In genomic region chr5:178417391-178417811, GRCh38 we compare ENCODE assay signal across 1 cellular context.
TF ChIP-seq lines count a peak whose summit lies in the region.

No MANE protein-coding gene starts in this region.

TF ChIP-seq in K562, 482 proteins besides CTCF, POLR2A, EP300 and RAD21 (continued from another document and continues in another):
- no peak for TF ChIP-seq ATF2 (CRISPR knock-in tag; IDR thresholded peaks at IDR 0.05)
- TF ChIP-seq NFRKB (IDR thresholded peaks at IDR 0.05; ENCODE audit: low read depth), result no peak
- TF ChIP-seq XRCC3 (IDR thresholded peaks at IDR 0.05), result no peak
- TF ChIP-seq ZNF311 (CRISPR knock-in tag; IDR thresholded peaks at IDR 0.05), result peak; percentile 48; the same call in 1 of the 2 replicates
- TF ChIP-seq ZNF551 (CRISPR knock-in tag; IDR thresholded peaks at IDR 0.05), result no peak
- no peak for TF ChIP-seq NR2C2 (CRISPR knock-in tag; IDR thresholded peaks at IDR 0.05)
- no peak for TF ChIP-seq NR2C2 (tag; IDR thresholded peaks at IDR 0.05)
- TF ChIP-seq, protein P1, sequence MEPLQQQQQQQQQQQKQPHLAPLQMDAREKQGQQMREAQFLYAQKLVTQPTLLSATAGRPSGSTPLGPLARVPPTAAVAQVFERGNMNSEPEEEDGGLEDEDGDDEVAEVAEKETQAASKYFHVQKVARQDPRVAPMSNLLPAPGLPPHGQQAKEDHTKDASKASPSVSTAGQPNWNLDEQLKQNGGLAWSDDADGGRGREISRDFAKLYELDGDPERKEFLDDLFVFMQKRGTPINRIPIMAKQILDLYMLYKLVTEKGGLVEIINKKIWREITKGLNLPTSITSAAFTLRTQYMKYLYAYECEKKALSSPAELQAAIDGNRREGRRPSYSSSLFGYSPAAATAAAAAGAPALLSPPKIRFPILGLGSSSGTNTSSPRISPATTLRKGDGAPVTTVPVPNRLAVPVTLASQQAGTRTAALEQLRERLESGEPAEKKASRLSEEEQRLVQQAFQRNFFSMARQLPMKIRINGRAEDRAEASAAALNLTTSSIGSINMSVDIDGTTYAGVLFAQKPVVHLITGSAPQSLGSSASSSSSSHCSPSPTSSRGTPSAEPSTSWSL (CRISPR knock-in tag; IDR thresholded peaks at IDR 0.05; ENCODE audit: borderline replicate concordance), result no peak
- TF ChIP-seq PRPF4 (IDR thresholded peaks at IDR 0.05; ENCODE audit: insufficient read depth, low read depth, low read length, poor library complexity, severe bottlenecking), result no peak
- TF ChIP-seq ETV1 (tag; conservative IDR thresholded peaks at IDR 0.05; ENCODE audit: low read depth), result peak; percentile 70
- TF ChIP-seq ZNF277 (CRISPR knock-in tag; IDR thresholded peaks at IDR 0.05; ENCODE audit: borderline replicate concordance), result no peak
- no peak for TF ChIP-seq TEAD2 (tag; IDR thresholded peaks at IDR 0.05)
- no peak for TF ChIP-seq KLF13 (tag; IDR thresholded peaks at IDR 0.05; ENCODE audit: borderline replicate concordance, low read depth)
- TF ChIP-seq, protein P2, sequence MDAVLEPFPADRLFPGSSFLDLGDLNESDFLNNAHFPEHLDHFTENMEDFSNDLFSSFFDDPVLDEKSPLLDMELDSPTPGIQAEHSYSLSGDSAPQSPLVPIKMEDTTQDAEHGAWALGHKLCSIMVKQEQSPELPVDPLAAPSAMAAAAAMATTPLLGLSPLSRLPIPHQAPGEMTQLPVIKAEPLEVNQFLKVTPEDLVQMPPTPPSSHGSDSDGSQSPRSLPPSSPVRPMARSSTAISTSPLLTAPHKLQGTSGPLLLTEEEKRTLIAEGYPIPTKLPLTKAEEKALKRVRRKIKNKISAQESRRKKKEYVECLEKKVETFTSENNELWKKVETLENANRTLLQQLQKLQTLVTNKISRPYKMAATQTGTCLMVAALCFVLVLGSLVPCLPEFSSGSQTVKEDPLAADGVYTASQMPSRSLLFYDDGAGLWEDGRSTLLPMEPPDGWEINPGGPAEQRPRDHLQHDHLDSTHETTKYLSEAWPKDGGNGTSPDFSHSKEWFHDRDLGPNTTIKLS (IDR thresholded peaks at IDR 0.05; ENCODE audit: borderline replicate concordance, low read depth), result no peak
- no peak for TF ChIP-seq SP2 (IDR thresholded peaks at IDR 0.05; ENCODE audit: extremely low read depth, low read depth, low read length, poor library complexity, severe bottlenecking)
- TF ChIP-seq SMAD2 (IDR thresholded peaks at IDR 0.05; ENCODE audit: low read depth, low read length), result no peak
- no peak for TF ChIP-seq XRCC5 (IDR thresholded peaks at IDR 0.05; ENCODE audit: low read depth, low read length)
- no peak for TF ChIP-seq SRSF9 (IDR thresholded peaks at IDR 0.05; ENCODE audit: borderline replicate concordance, low read depth, low read length)
- TF ChIP-seq MCM7 (IDR thresholded peaks at IDR 0.05), result no peak
- peak in 1 of 2 experiments; percentile 57; a peak in 3 of 4 replicates for TF ChIP-seq MAZ (CRISPR knock-in tag; conservative IDR thresholded peaks at IDR 0.05 in 1 of 2, IDR thresholded peaks at IDR 0.05 in 1 of 2)
- no peak for TF ChIP-seq BHLHE40 (IDR thresholded peaks at IDR 0.05; ENCODE audit: low read length)
- TF ChIP-seq, protein P3, sequence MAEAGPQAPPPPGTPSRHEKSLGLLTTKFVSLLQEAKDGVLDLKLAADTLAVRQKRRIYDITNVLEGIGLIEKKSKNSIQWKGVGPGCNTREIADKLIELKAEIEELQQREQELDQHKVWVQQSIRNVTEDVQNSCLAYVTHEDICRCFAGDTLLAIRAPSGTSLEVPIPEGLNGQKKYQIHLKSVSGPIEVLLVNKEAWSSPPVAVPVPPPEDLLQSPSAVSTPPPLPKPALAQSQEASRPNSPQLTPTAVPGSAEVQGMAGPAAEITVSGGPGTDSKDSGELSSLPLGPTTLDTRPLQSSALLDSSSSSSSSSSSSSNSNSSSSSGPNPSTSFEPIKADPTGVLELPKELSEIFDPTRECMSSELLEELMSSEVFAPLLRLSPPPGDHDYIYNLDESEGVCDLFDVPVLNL (CRISPR knock-in tag; IDR thresholded peaks at IDR 0.05; ENCODE audit: low read depth), result no peak
- no peak for TF ChIP-seq MEF2A (IDR thresholded peaks at IDR 0.05; ENCODE audit: control insufficient read depth, low read depth, low read length)
- peak; percentile 62; the same call in 1 of the 2 replicates for TF ChIP-seq CC2D1A (IDR thresholded peaks at IDR 0.05)
- TF ChIP-seq NCOA1 (IDR thresholded peaks at IDR 0.05; ENCODE audit: low read depth), result peak; percentile 57; the same call in 1 of the 2 replicates
- no peak for TF ChIP-seq U2AF1 (optimal IDR thresholded peaks at IDR 0.05; ENCODE audit: low read depth, low read length)
- no peak for TF ChIP-seq MXI1 (IDR thresholded peaks at IDR 0.05; ENCODE audit: low read depth, low read length)
- TF ChIP-seq TBL1XR1 (IDR thresholded peaks at IDR 0.05; ENCODE audit: low read length in 2 of 2), result peak in 1 of 2 experiments; percentile 97; a peak in 2 of 4 replicates
- TF ChIP-seq HINFP (tag; conservative IDR thresholded peaks at IDR 0.05; ENCODE audit: low read depth), result no peak
- TF ChIP-seq SNAPC5 (CRISPR knock-in tag; IDR thresholded peaks at IDR 0.05), result no peak
- 0 out of 2 replicates have a peak, but pooled peaks have one; percentile 30 for TF ChIP-seq CREM (IDR thresholded peaks at IDR 0.05; ENCODE audit: low read depth)
- no peak for TF ChIP-seq RBM34 (IDR thresholded peaks at IDR 0.05; ENCODE audit: borderline replicate concordance, insufficient read depth, low read length)
- TF ChIP-seq HSF4 (CRISPR knock-in tag; IDR thresholded peaks at IDR 0.05; ENCODE audit: borderline replicate concordance), result no peak
- TF ChIP-seq MLLT1 (IDR thresholded peaks at IDR 0.05), result peak; percentile 32 to 98; a peak in 2 of 4 replicates
- TF ChIP-seq NCOA2 (IDR thresholded peaks at IDR 0.05; ENCODE audit: partially characterized antibody in 2 of 2), result no peak
- TF ChIP-seq, protein P4, sequence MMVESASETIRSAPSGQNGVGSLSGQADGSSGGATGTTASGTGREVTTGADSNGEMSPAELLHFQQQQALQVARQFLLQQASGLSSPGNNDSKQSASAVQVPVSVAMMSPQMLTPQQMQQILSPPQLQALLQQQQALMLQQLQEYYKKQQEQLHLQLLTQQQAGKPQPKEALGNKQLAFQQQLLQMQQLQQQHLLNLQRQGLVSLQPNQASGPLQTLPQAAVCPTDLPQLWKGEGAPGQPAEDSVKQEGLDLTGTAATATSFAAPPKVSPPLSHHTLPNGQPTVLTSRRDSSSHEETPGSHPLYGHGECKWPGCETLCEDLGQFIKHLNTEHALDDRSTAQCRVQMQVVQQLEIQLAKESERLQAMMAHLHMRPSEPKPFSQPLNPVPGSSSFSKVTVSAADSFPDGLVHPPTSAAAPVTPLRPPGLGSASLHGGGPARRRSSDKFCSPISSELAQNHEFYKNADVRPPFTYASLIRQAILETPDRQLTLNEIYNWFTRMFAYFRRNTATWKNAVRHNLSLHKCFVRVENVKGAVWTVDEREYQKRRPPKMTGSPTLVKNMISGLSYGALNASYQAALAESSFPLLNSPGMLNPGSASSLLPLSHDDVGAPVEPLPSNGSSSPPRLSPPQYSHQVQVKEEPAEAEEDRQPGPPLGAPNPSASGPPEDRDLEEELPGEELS (CRISPR knock-in tag; IDR thresholded peaks at IDR 0.05; ENCODE audit: borderline replicate concordance), result no peak
- TF ChIP-seq FOXA3 (CRISPR knock-in tag; conservative IDR thresholded peaks at IDR 0.05 in 1 of 2, IDR thresholded peaks at IDR 0.05 in 1 of 2), result no peak
- TF ChIP-seq SMAD4 (CRISPR knock-in tag; conservative IDR thresholded peaks at IDR 0.05), result peak; percentile 75
- TF ChIP-seq BMI1 (IDR thresholded peaks at IDR 0.05; ENCODE audit: low read length), result no peak
- no peak for TF ChIP-seq FUS (optimal IDR thresholded peaks at IDR 0.05; ENCODE audit: low read depth, low read length)
- TF ChIP-seq ELF1 (tag; IDR thresholded peaks at IDR 0.05), result no peak
- no peak for TF ChIP-seq ZC3H8 (IDR thresholded peaks at IDR 0.05)
- TF ChIP-seq, protein P5, sequence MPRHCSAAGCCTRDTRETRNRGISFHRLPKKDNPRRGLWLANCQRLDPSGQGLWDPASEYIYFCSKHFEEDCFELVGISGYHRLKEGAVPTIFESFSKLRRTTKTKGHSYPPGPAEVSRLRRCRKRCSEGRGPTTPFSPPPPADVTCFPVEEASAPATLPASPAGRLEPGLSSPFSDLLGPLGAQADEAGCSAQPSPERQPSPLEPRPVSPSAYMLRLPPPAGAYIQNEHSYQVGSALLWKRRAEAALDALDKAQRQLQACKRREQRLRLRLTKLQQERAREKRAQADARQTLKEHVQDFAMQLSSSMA (CRISPR knock-in tag; IDR thresholded peaks at IDR 0.05), result no peak
- TF ChIP-seq TCFL5 (CRISPR knock-in tag; conservative IDR thresholded peaks at IDR 0.05), result no peak
- TF ChIP-seq DEAF1 (CRISPR knock-in tag; IDR thresholded peaks at IDR 0.05), result peak; percentile 48
- TF ChIP-seq, protein P6, sequence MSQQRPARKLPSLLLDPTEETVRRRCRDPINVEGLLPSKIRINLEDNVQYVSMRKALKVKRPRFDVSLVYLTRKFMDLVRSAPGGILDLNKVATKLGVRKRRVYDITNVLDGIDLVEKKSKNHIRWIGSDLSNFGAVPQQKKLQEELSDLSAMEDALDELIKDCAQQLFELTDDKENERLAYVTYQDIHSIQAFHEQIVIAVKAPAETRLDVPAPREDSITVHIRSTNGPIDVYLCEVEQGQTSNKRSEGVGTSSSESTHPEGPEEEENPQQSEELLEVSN (IDR thresholded peaks at IDR 0.05; ENCODE audit: borderline replicate concordance in 1 of 2, extremely low read depth in 1 of 2, insufficient read depth in 1 of 2, insufficient read length in 1 of 2, low read depth in 1 of 2, low read length in 1 of 2, poor library complexity in 1 of 2, severe bottlenecking in 1 of 2), result no peak
- TF ChIP-seq RFX5 (IDR thresholded peaks at IDR 0.05; ENCODE audit: low read depth, low read length), result no peak
